In the genomic region with DNA sequence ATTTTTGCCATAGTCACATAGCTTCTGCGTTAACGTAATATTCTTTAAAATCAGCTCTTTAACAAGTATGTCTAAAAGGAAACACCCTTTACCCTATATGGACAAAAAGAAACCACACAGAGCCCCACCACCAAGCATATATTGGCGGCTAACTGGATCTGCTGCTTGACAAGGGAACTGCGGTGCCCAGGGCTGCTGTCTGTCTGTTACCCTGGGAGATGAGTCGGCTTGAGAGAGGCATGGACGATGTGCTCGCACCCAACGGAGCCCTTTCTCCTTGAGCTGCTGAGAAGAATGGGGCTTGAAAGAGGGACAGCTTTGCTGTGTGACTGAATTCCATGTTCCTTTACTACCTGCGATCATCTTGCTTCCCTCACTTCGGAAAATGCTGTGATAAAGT, we compare ENCODE assay signal across 8 cellular contexts.
DNase-seq lines count a peak whose midpoint lies in the region; ATAC-seq and TF ChIP-seq lines count a peak whose summit lies in the region.

No MANE protein-coding gene starts in this region.

- no peak overlapping the region for H3K27ac Mint-ChIP-seq in activated CD4-positive, alpha-beta T cell treated with anti-CD3 and anti-CD28 coated beads, Interleukin-2, amount 10 ng/mL, durations not matched to agents 24 days and 14 days
- peak overlapping the region in 4 of 5 experiments; percentile 70 to 92 (median 90) for H3K27ac Mint-ChIP-seq in brain

- H3K9me3 ChIP-seq in spleen, result no peaks in the 10 kb centered on the region

- WGBS in spleen, 5 donors, result 31 to 39% (median 38%) methylated on average over 10 of the region's 10 CpGs

- peak; percentile 42 for ATAC-seq in stimulated activated naive CD8-positive, alpha-beta T cell treated with anti-CD3 and anti-CD28 coated beads, Interleukin-15, Interleukin-2, amounts not matched to agents 100 U/mL and 50 U/mL, for 24 hours
- ATAC-seq in GM19395 (IDR thresholded peaks at IDR 0.05; ENCODE audit: unreplicated experiment), result no peak

- H3K36me3 Mint-ChIP-seq in activated CD4-positive, alpha-beta T cell treated with anti-CD3 and anti-CD28 coated beads, Interleukin-2, amount 10 ng/mL, durations not matched to agents 24 days and 14 days (ENCODE audit: low read depth), result no peaks in the 10 kb centered on the region
- no peaks in the 10 kb centered on the region for H3K36me3 Mint-ChIP-seq in brain

- H3K4me1 ChIP-seq in spleen, result peaks cover 0 to 20% (median 12%) of the 10 kb centered on the region in 6 donors

- H3K27ac ChIP-seq in spleen, result peak overlapping the region in 3 of 8 donors; percentile 9 to 21 (median 18)

- H3K27me3 ChIP-seq in spleen (replicated peaks in 1 of 7), result peaks cover 0 to 60% (median 6%) of the 10 kb centered on the region in 7 donors

- H3K36me3 ChIP-seq in spleen, result no peaks in the 10 kb centered on the region

- peaks cover 13% of the 10 kb centered on the region for H3K27me3 Mint-ChIP-seq in activated CD4-positive, alpha-beta T cell treated with anti-CD3 and anti-CD28 coated beads, Interleukin-2, amount 10 ng/mL, durations not matched to agents 24 days and 14 days
- no peaks in the 10 kb centered on the region for H3K27me3 Mint-ChIP-seq in brain

- no peaks in the 10 kb centered on the region for H3K9me3 Mint-ChIP-seq in activated CD4-positive, alpha-beta T cell treated with anti-CD3 and anti-CD28 coated beads, Interleukin-2, amount 10 ng/mL, durations not matched to agents 24 days and 14 days
- H3K9me3 Mint-ChIP-seq in brain, result peaks cover 0 to 8% (median 3%) of the 10 kb centered on the region in 5 experiments

- no peak for TF ChIP-seq CTCF in brain (conservative IDR thresholded peaks at IDR 0.05)
- TF ChIP-seq CTCF in spleen (IDR thresholded peaks at IDR 0.05 in 8 of 11, conservative IDR thresholded peaks at IDR 0.05 in 3 of 11), result no peak

- peak overlapping the region in 1 of 8 donors; percentile 52 for H3K4me3 ChIP-seq in spleen

- TF ChIP-seq POLR2A in spleen (IDR thresholded peaks at IDR 0.05), result no peak

- H3K4me1 Mint-ChIP-seq in activated CD4-positive, alpha-beta T cell treated with anti-CD3 and anti-CD28 coated beads, Interleukin-2, amount 10 ng/mL, durations not matched to agents 24 days and 14 days, result peaks cover 11% of the 10 kb centered on the region
- peaks cover 56% of the 10 kb centered on the region for H3K4me1 Mint-ChIP-seq in brain

- intact Hi-C loops in activated CD4-positive, alpha-beta T cell treated with anti-CD3 and anti-CD28 coated beads, Interleukin-2, amount 10 ng/mL, durations not matched to agents 24 days and 14 days (cut with micrococcal nuclease), result no loop called here
- intact Hi-C loops in spleen (cut with DNase I; ENCODE audit: low total_unique reads), result no loop called here

- DNase-seq in activated CD4-positive, alpha-beta T cell treated with anti-CD3 and anti-CD28 coated beads, Interleukin-2, amount 10 ng/mL, durations not matched to agents 24 days and 14 days, result peak; percentile 61
- DNase-seq in activated CD4-positive, alpha-beta T cell treated with anti-CD3 and anti-CD28 coated beads, Interleukin-2, amount 50 U/mL, for 48 hours, result no peak
- DNase-seq in NCI-H526 treated with DMSO at 0.1 percent for 48 hours (lab: John Stamatoyannopoulos, UW) (peak; percentile 12), mucosa of gallbladder (ENCODE audit: low spot score) (no peak), spleen (no peak)
- DNase-seq in stimulated activated naive CD8-positive, alpha-beta T cell treated with anti-CD3 and anti-CD28 coated beads, Interleukin-15, Interleukin-2, amounts not matched to agents 100 U/mL and 50 U/mL, for 24 hours, result peak; percentile 6

- H3K4me3 Mint-ChIP-seq in activated CD4-positive, alpha-beta T cell treated with anti-CD3 and anti-CD28 coated beads, Interleukin-2, amount 10 ng/mL, durations not matched to agents 24 days and 14 days, result peak overlapping the region; percentile 68
- peak overlapping the region in 4 of 5 experiments; percentile 27 to 79 (median 70) for H3K4me3 Mint-ChIP-seq in brain

Comparison
In these comparisons a context has a peak if more than half of its experiments do, and no peak if none do; other contexts are left out.
1. DNase-seq: peak in activated CD4-positive, alpha-beta T cell treated with anti-CD3 and anti-CD28 coated beads, Interleukin-2, amount 10 ng/mL, durations not matched to agents 24 days and 14 days (single experiment), NCI-H526 treated with DMSO at 0.1 percent for 48 hours (single experiment) and stimulated activated naive CD8-positive, alpha-beta T cell treated with anti-CD3 and anti-CD28 coated beads, Interleukin-15, Interleukin-2, amounts not matched to agents 100 U/mL and 50 U/mL, for 24 hours (single experiment); none in activated CD4-positive, alpha-beta T cell treated with anti-CD3 and anti-CD28 coated beads, Interleukin-2, amount 50 U/mL, for 48 hours (0 of 2), mucosa of gallbladder (single experiment) and spleen (single experiment).